In genomic region chr9:136844766-136845464, GRCh38 we compare ENCODE assay signal across 20 cellular contexts. TPM values are rescaled to one million over a fixed set of nuclear protein-coding genes. Genes with fewer than 3 reads are reported as not detected.
DNase-seq lines count a peak whose midpoint lies in the region; ATAC-seq and TF ChIP-seq lines count a peak whose summit lies in the region.
"Had no signal": no experiment of that assay in that cellular context is flagged by ENCODE, and none has a peak within 500 bp of the region (broad histone marks: within the 10 kb centered on the region; RNA-seq: fewer than 3 reads in every experiment).

No MANE protein-coding gene starts in this region.

- no peak overlapping the region for H2AFZ ChIP-seq in ACC112 (ENCODE audit: low read length, unreplicated experiment)

- H3K27ac Mint-ChIP-seq in T-helper 17 cell = no peak overlapping the region
- peak overlapping the region in 1 of 2 donors; percentile 66 for H3K27ac Mint-ChIP-seq in effector memory CD8-positive, alpha-beta T cell
- H3K27ac Mint-ChIP-seq: activated naive CD4-positive, alpha-beta T cell treated with anti-CD3 and anti-CD28 coated beads, Interleukin-2, amount 50 U/mL, for 72 hours; stimulated activated naive CD8-positive, alpha-beta T cell treated with anti-CD3 and anti-CD28 coated beads, Interleukin-15, Interleukin-2, amounts not matched to agents 100 ng/mL and 50 ng/mL, for 24 hours had no signal

- peaks cover 20% of the 10 kb centered on the region for H3K4me1 ChIP-seq in ACC112 (ENCODE audit: control insufficient read depth, insufficient read depth, low read length, unreplicated experiment)

- peaks cover 12% of the 10 kb centered on the region for H3K27me3 Mint-ChIP-seq in T-helper 17 cell
- peaks cover 0 to 11% of the 10 kb centered on the region in 2 donors for H3K27me3 Mint-ChIP-seq in effector memory CD8-positive, alpha-beta T cell

- H3K9me3 ChIP-seq in T-helper 17 cell (ENCODE audit: control insufficient read depth, low read length, poor library complexity, severe bottlenecking) = no peaks in the 10 kb centered on the region
- H3K9me3 ChIP-seq: esophagus muscularis mucosa, mucosa of descending colon, tibial artery had no signal

- H3K4me1 Mint-ChIP-seq in T-helper 17 cell = peaks cover 23% of the 10 kb centered on the region
- H3K4me1 Mint-ChIP-seq in effector memory CD8-positive, alpha-beta T cell (ENCODE audit: low read depth in 2 of 2) = peaks cover 17 to 24% of the 10 kb centered on the region in 2 donors

- no peaks in the 10 kb centered on the region for H3K79me2 ChIP-seq in ACC112 (ENCODE audit: control insufficient read depth, insufficient read depth, low read length, unreplicated experiment)

- H3K27ac ChIP-seq in 22Rv1 (peak overlapping the region; percentile 99), ACC112 (ENCODE audit: low read depth, low read length) (no peak overlapping the region)
- H3K27ac ChIP-seq: esophagus muscularis mucosa, tibial artery had no signal

- H3K36me3 ChIP-seq in ACC112 (ENCODE audit: insufficient read depth, low read length) = no peaks in the 10 kb centered on the region

- peak overlapping the region; percentile 55 for H3K4me3 Mint-ChIP-seq in T-helper 17 cell
- peak overlapping the region; percentile 33 to 54 for H3K4me3 Mint-ChIP-seq in effector memory CD8-positive, alpha-beta T cell
- H3K4me3 Mint-ChIP-seq: stimulated activated naive CD8-positive, alpha-beta T cell treated with anti-CD3 and anti-CD28 coated beads, Interleukin-15, Interleukin-2, amounts not matched to agents 100 ng/mL and 50 ng/mL, for 24 hours had no signal

- TF ChIP-seq CTCF in 22Rv1 (IDR thresholded peaks at IDR 0.05) = no peak

- H3K4me3 ChIP-seq in ACC112 (ENCODE audit: low read depth, low read length) = peak overlapping the region; percentile 91; the same call in 1 of the 2 replicates
- H3K4me3 ChIP-seq: mucosa of descending colon, tibial artery had no signal

- no peak for DNase-seq in T-helper 17 cell
- no peak for DNase-seq in effector memory CD8-positive, alpha-beta T cell
- no peak for DNase-seq in stimulated activated CD4-positive, alpha-beta T cell treated with anti-CD3 and anti-CD28 coated beads, Interleukin-2, amount 100 ng/mL, for 24 hours
- no peak for DNase-seq in DMS153 treated with DMSO at 0.1 percent for 48 hours (lab: John Stamatoyannopoulos, UW; ENCODE audit: unreplicated experiment)
- no peak for DNase-seq in NCI-H1694 treated with DMSO at 0.1 percent for 48 hours (lab: John Stamatoyannopoulos, UW)
- DNase-seq: activated CD4-positive, CD25-positive, alpha-beta regulatory T cell treated with anti-CD3 and anti-CD28 coated beads, Interleukin-2, amount 50 U/mL, for 72 hours; Calu3; effector memory CD4-positive, alpha-beta T cell; hippocampal formation; Kasumi-1; NCI-H1048; NCI-H187 treated with DMSO at 0.1 percent for 48 hours; stimulated activated CD4-positive, alpha-beta T cell treated with anti-CD3 and anti-CD28 coated beads, Interleukin-4, amount 100 ng/mL, for 24 hours; tibial artery had no signal

- peaks cover 5% of the 10 kb centered on the region for H3K36me3 Mint-ChIP-seq in T-helper 17 cell (ENCODE audit: low read depth)
- peaks cover 55% of the 10 kb centered on the region for H3K36me3 Mint-ChIP-seq in effector memory CD8-positive, alpha-beta T cell (ENCODE audit: insufficient read depth)

- peaks cover 9% of the 10 kb centered on the region; the same call in 1 of the 2 replicates for H3K27me3 ChIP-seq in ACC112 (ENCODE audit: insufficient read depth, low read length)

- no peak for ATAC-seq in T-helper 17 cell
- no peak for ATAC-seq in effector memory CD8-positive, alpha-beta T cell (replicated peaks)
- ATAC-seq: activated naive CD4-positive, alpha-beta T cell treated with anti-CD3 and anti-CD28 coated beads, Interleukin-2, amount 50 U/mL, for 72 hours; mucosa of descending colon had no signal

- H3K9me3 Mint-ChIP-seq in effector memory CD8-positive, alpha-beta T cell = no peaks in the 10 kb centered on the region
- H3K9me3 Mint-ChIP-seq: activated naive CD4-positive, alpha-beta T cell treated with anti-CD3 and anti-CD28 coated beads, Interleukin-2, amount 50 U/mL, for 72 hours; stimulated activated naive CD8-positive, alpha-beta T cell treated with anti-CD3 and anti-CD28 coated beads, Interleukin-15, Interleukin-2, amounts not matched to agents 100 ng/mL and 50 ng/mL, for 24 hours had no signal

RNA-seq across cellular contexts. Expression of gene AJM1, which starts 2.6 kb away (rescaled TPM):
- 1 to 10 TPM; 2.9 to 3.7 TPM for total RNA-seq in T-helper 17 cell

RNA-seq across cellular contexts. Expression of gene PHPT1, which starts 4.3 kb away (rescaled TPM):
- total RNA-seq in T-helper 17 cell = 10 to 100 TPM; 33.8 to 36.2 TPM

RNA-seq across cellular contexts. Expression of gene MAMDC4, which starts 7.2 kb away (rescaled TPM):
- 1 to 10 TPM; 3.4 TPM for total RNA-seq in T-helper 17 cell

RNA-seq across cellular contexts. Expression of gene EDF1, which starts 21.2 kb away (rescaled TPM):
- 100 to 1,000 TPM; 212 to 224 TPM for total RNA-seq in T-helper 17 cell

RNA-seq across cellular contexts. Expression of gene RABL6, which starts 37.2 kb away (rescaled TPM):
- 10 to 100 TPM; 55.6 to 59.7 TPM for total RNA-seq in T-helper 17 cell
